Comparison of ENCODE assay signal across 24 cellular contexts in the genomic region with DNA sequence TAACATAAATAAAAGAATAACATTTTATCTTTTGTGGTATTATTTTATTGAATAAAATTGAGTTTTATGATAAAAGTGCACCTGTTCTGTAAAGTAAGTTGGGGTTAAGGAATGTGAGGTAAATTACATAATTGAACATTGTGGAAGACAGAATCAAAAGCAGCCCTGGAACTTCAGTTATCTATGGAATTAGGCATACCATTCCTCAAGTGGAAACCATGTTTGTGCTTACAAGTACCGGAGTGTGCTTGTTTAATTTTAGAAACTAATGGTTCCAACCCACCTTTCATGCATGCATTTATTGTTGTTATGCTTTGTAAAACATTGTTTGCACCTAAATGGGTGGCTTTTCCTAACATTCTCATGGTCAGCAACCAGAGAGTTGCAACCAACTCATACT. TPM values are rescaled to one million over a fixed set of nuclear protein-coding genes. Genes with fewer than 3 reads are reported as not detected.
DNase-seq lines count a peak whose midpoint lies in the region; ATAC-seq, FAIRE-seq and TF ChIP-seq lines count a peak whose summit lies in the region.
"Had no signal": no experiment of that assay in that cellular context is flagged by ENCODE, and none has a peak within 500 bp of the region (broad histone marks: within the 10 kb centered on the region; RNA-seq: fewer than 3 reads in every experiment).

No MANE protein-coding gene starts in this region.

- POLR2A ChIA-PET in WTC11 (lab: Charles Lee): no interaction called here

- no peak overlapping the region for H3K4me3 ChIP-seq in heart left ventricle
- H3K4me3 ChIP-seq in gastrocnemius medialis: no peak overlapping the region
- no peak overlapping the region for H3K4me3 ChIP-seq in GM23248

- H3K4me3 Mint-ChIP-seq in WTC11: no peak overlapping the region
- H3K4me3 Mint-ChIP-seq: CD4-positive, CD25-positive, alpha-beta regulatory T cell; H9 had no signal

- in situ Hi-C loops in gastrocnemius medialis (cut with MboI; ENCODE audit: low sequenced_read_pairs in 4 of 4): no loop called here
- in situ Hi-C loops in GM23248 (cut with MboI): no loop called here

- H3K27ac ChIP-seq in heart left ventricle: peak overlapping the region in 7 of 12 donors; percentile 1 to 69 (median 17)
- H3K27ac ChIP-seq in gastrocnemius medialis: peak overlapping the region; percentile 78 to 83 (median 80)
- no peak overlapping the region for H3K27ac ChIP-seq in GM23248

- H3K9me2 ChIP-seq in GM23248 (ENCODE audit: insufficient read depth): no peaks in the 10 kb centered on the region

- no peaks in the 10 kb centered on the region for H3K9me3 ChIP-seq in heart left ventricle
- H3K9me3 ChIP-seq in gastrocnemius medialis: no peaks in the 10 kb centered on the region
- H3K9me3 ChIP-seq in GM23248 (ENCODE audit: low read depth): no peaks in the 10 kb centered on the region
- H3K9me3 ChIP-seq: BE2C, Caco-2 had no signal

- no peaks in the 10 kb centered on the region for H4K20me1 ChIP-seq in GM23248 (ENCODE audit: insufficient read depth)

- no peaks in the 10 kb centered on the region for H3K79me2 ChIP-seq in GM23248 (ENCODE audit: insufficient read depth)

- H3F3A ChIP-seq in GM23248 (ENCODE audit: insufficient read depth): peaks cover 34% of the 10 kb centered on the region

- H3K4me1 Mint-ChIP-seq in WTC11: peaks cover 10% of the 10 kb centered on the region

- ATAC-seq in heart left ventricle: peak in 1 of 4 donors; percentile 38
- ATAC-seq in left ventricle myocardium superior: no peak
- ATAC-seq in WTC11: no peak
- no peak for ATAC-seq in gastrocnemius medialis

- H3K27ac Mint-ChIP-seq in WTC11: no peak overlapping the region
- H3K27ac Mint-ChIP-seq: CD4-positive, CD25-positive, alpha-beta regulatory T cell had no signal

- H3K9me3 Mint-ChIP-seq in WTC11: no peaks in the 10 kb centered on the region
- H3K9me3 Mint-ChIP-seq: CD4-positive, CD25-positive, alpha-beta regulatory T cell; H9 had no signal

- H3K36me3 Mint-ChIP-seq in WTC11: peaks cover 45% of the 10 kb centered on the region

- CTCF ChIA-PET in WTC11 (lab: Charles Lee): no interaction called here

- H3K27me3 Mint-ChIP-seq in WTC11 (ENCODE audit: low read depth): no peaks in the 10 kb centered on the region
- H3K27me3 Mint-ChIP-seq: CD4-positive, CD25-positive, alpha-beta regulatory T cell had no signal

- intact Hi-C loops in heart left ventricle (cut with DNase I) (no loop called here), left ventricle myocardium superior (cut with micrococcal nuclease) (loop anchor here (10.0 kb wide), 1 partner anchor 88 kb away; a partner anchor contains a TSS), gastrocnemius medialis (cut with DNase I; ENCODE audit: low total_unique reads) (no loop called here)

- H3K4me2 ChIP-seq in GM23248 (ENCODE audit: unreplicated experiment): no peak overlapping the region

- peaks cover 0 to 54% (median 44%) of the 10 kb centered on the region in 9 donors for H3K36me3 ChIP-seq in heart left ventricle
- H3K36me3 ChIP-seq in gastrocnemius medialis: peaks cover 0 to 22% of the 10 kb centered on the region in 2 donors
- peaks cover 37% of the 10 kb centered on the region for H3K36me3 ChIP-seq in GM23248 (ENCODE audit: low read depth)

- no peak overlapping the region for H2AFZ ChIP-seq in GM23248

- peak; percentile 28 for FAIRE-seq in G401.6 (lab: Jason Lieb, UNC)
- FAIRE-seq: A204.1, D721Med had no signal

- H3K27me3 ChIP-seq in heart left ventricle (no peaks in the 10 kb centered on the region), gastrocnemius medialis (no peaks in the 10 kb centered on the region), GM23248 (replicated peaks; ENCODE audit: insufficient read depth) (no peaks in the 10 kb centered on the region)
- H3K27me3 ChIP-seq: BE2C had no signal

- WGBS in heart left ventricle, 4 donors: 37 to 63% (median 55%) methylated on average over 1 of the region's 1 CpG
- WGBS in GM23248 (ENCODE audit: low coverage in 1 of 2, low lambda C conversion rate in 2 of 2, missing lambda C conversion rate in 2 of 2), 2 experiments: 95 to 100% methylated on average over 1 of the region's 1 CpG

- H3K4me1 ChIP-seq in heart left ventricle (peaks cover 0 to 35% (median 13%) of the 10 kb centered on the region in 12 donors), gastrocnemius medialis (peaks cover 56 to 59% of the 10 kb centered on the region in 2 donors), GM23248 (ENCODE audit: insufficient read depth) (peaks cover 21% of the 10 kb centered on the region)
- H3K4me1 ChIP-seq: BE2C, Caco-2 had no signal

- TF ChIP-seq CTCF in heart left ventricle (IDR thresholded peaks at IDR 0.05) (no peak), WTC11 (IDR thresholded peaks at IDR 0.05) (no peak), gastrocnemius medialis (IDR thresholded peaks at IDR 0.05 in 4 of 5, conservative IDR thresholded peaks at IDR 0.05 in 1 of 5) (no peak)

- DNase-seq in heart left ventricle (no peak), left ventricle myocardium superior (no peak), WTC11 (ENCODE audit: low spot score) (no peak), gastrocnemius medialis (no peak), GM23248 (no peak), HPDE6-E6E7 (ENCODE audit: extremely low spot score) (no peak), SIG-M5 (lab: John Stamatoyannopoulos, UW) (no peak)
- DNase-seq: ACHN; BE2C; C1 segment of cervical spinal cord; Caco-2; CD4-positive, CD25-positive, alpha-beta regulatory T cell; DMS153; DMS79; GF-D8; GOT3; H9; Karpas-422; KBM-7 had no signal

- no peak overlapping the region for H3K9ac ChIP-seq in GM23248

- TF ChIP-seq POLR2A in heart left ventricle (IDR thresholded peaks at IDR 0.05) (no peak), gastrocnemius medialis (IDR thresholded peaks at IDR 0.05) (no peak)

TF ChIP-seq in WTC11, 78 proteins besides CTCF, POLR2A, EP300 and RAD21:
- TF ChIP-seq ZNF232 (CRISPR knock-in tag; IDR thresholded peaks at IDR 0.05) (no peak), ZNF423 (CRISPR knock-in tag; IDR thresholded peaks at IDR 0.05) (no peak), HMGA2 (CRISPR knock-in tag; IDR thresholded peaks at IDR 0.05) (peak; percentile 54; the same call in 1 of the 2 replicates)
- TF ChIP-seq, protein P1, sequence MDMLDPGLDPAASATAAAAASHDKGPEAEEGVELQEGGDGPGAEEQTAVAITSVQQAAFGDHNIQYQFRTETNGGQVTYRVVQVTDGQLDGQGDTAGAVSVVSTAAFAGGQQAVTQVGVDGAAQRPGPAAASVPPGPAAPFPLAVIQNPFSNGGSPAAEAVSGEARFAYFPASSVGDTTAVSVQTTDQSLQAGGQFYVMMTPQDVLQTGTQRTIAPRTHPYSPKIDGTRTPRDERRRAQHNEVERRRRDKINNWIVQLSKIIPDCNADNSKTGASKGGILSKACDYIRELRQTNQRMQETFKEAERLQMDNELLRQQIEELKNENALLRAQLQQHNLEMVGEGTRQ (CRISPR knock-in tag; IDR thresholded peaks at IDR 0.05): no peak

RNA-seq across cellular contexts. Expression of a gene that starts 28.0 kb away (rescaled TPM):
- total RNA-seq in heart left ventricle (10 to 100 TPM; 29.2 to 83.9 (median 60.2) TPM), left ventricle myocardium superior (72.1 TPM), WTC11 (2021) (117 to 160 TPM (median 118 TPM) in 3 replicates), gastrocnemius medialis (10 to 100 TPM; 53.2 to 67.4 (median 60.1) TPM)
- polyA plus RNA-seq in heart left ventricle (10 to 100 TPM; 60.6 to 61.1 TPM), GM23248 (2016; fragmentation: Nextera tagmentation; extraction: Ambion mirVana) (84.2 and 99.9 TPM in 2 replicates)
- total RNA-seq in GM23248 (2014; rRNA removed; shearing (Covaris generic)): 24.1 and 35.7 TPM in 2 replicates

RNA-seq across cellular contexts. Expression of a gene that starts 54.6 kb away (rescaled TPM):
- total RNA-seq in heart left ventricle (10 to 100 TPM in 1 of 9 donors, 1 to 10 TPM in 4, under 1 TPM in 3, not detected in 1; 0.32 to 11.1 (median 1.3) TPM), left ventricle myocardium superior (1.5 TPM), WTC11 (2021) (0.31 to 0.41 TPM (median 0.32 TPM) in 3 replicates), gastrocnemius medialis (1 to 10 TPM in 1 of 4 donors, not detected in 3; 2.1 TPM)
- polyA plus RNA-seq in heart left ventricle (under 1 TPM; 0.11 to 0.78 TPM), GM23248 (2016; fragmentation: Nextera tagmentation; extraction: Ambion mirVana) (not detected in 2 replicates)
- total RNA-seq in GM23248 (2014; rRNA removed; shearing (Covaris generic)): not detected in 2 replicates
- total RNA-seq: Caco-2, Daoy, H9, HT1080 had no signal
